20 cellular contexts compared by ENCODE assay signal in genomic region chrX:134780908-134781307, GRCh38.
"Had no signal": no experiment of that assay in that cellular context is flagged by ENCODE, and none has a peak within 500 bp of the region (broad histone marks: within the 10 kb centered on the region; RNA-seq: fewer than 3 reads in every experiment).

No MANE protein-coding gene starts in this region.

- H3K27me3 ChIP-seq: esophagus squamous epithelium, spleen, tibial artery, upper lobe of right lung had no signal

- H3K27ac ChIP-seq: breast epithelium, esophagus squamous epithelium, parathyroid adenoma, psoas muscle, spleen, tibial artery, upper lobe of right lung had no signal

- H3K9me3 ChIP-seq: breast epithelium, esophagus squamous epithelium, psoas muscle, spleen, tibial artery, upper lobe of right lung had no signal

- H3K36me3 ChIP-seq: breast epithelium had no signal

- H3K4me1 ChIP-seq: breast epithelium, esophagus squamous epithelium, parathyroid adenoma, psoas muscle, spleen, tibial artery, upper lobe of right lung had no signal

- H3K4me3 ChIP-seq: breast epithelium, esophagus squamous epithelium, psoas muscle, spleen, tibial artery, upper lobe of right lung had no signal

- DNase-seq: activated CD4-positive, alpha-beta T cell treated with anti-CD3 and anti-CD28 coated beads for 4 hours; activated CD4-positive, alpha-beta T cell treated with anti-CD3 and anti-CD28 coated beads, Interleukin-2, amount 50 U/mL, for 4 hours; dermis blood vessel endothelial cell; effector CD4-positive, alpha-beta T cell; esophagus squamous epithelium; foreskin melanocyte; islet precursor cell; mammary epithelial cell; midbrain; naive thymus-derived CD8-positive, alpha-beta T cell; nucleus accumbens; psoas muscle; spleen; stimulated activated CD4-positive, alpha-beta T cell treated with anti-CD3 and anti-CD28 coated beads, Interleukin-4, amount 100 ng/mL, for 1 hour; substantia nigra; T-helper 1 cell; tibial artery; upper lobe of right lung had no signal
